In genomic region chr9:136400038-136400834, GRCh38 we compare ENCODE assay signal across 8 cellular contexts. TPM values are rescaled to one million over a fixed set of nuclear protein-coding genes. Genes with fewer than 3 reads are reported as not detected.
DNase-seq lines count a peak whose midpoint lies in the region; ATAC-seq and TF ChIP-seq lines count a peak whose summit lies in the region.

TSS of gene SNAPC4 (minus strand) at chr9:136400170. CDS start at chr9:136398428, 1,742 bp downstream.

- H3K36me3 ChIP-seq in neural cell (ENCODE audit: insufficient read depth, low read length) = peaks cover 3% of the 10 kb centered on the region

- no peaks in the 10 kb centered on the region for H3K27me3 ChIP-seq in neural cell (ENCODE audit: insufficient read depth, low read depth, low read length)

- ATAC-seq in GM21717 (IDR thresholded peaks at IDR 0.05; ENCODE audit: unreplicated experiment) = peak; percentile 64

- H3K36me3 Mint-ChIP-seq in stimulated activated naive CD8-positive, alpha-beta T cell treated with anti-CD3 and anti-CD28 coated beads, Interleukin-15, Interleukin-2, amounts not matched to agents 100 ng/mL and 50 ng/mL, for 24 hours (ENCODE audit: low read depth) = peaks cover 52% of the 10 kb centered on the region

- H2AFZ ChIP-seq in neural cell (ENCODE audit: low read depth, low read length) = peak within 1 kb of the TSS; percentile 51

- H3K27ac Mint-ChIP-seq in stimulated activated naive CD8-positive, alpha-beta T cell treated with anti-CD3 and anti-CD28 coated beads, Interleukin-15, Interleukin-2, amounts not matched to agents 100 ng/mL and 50 ng/mL, for 24 hours = peak within 1 kb of the TSS; percentile 91

- H3K9me3 Mint-ChIP-seq in stimulated activated naive CD8-positive, alpha-beta T cell treated with anti-CD3 and anti-CD28 coated beads, Interleukin-15, Interleukin-2, amounts not matched to agents 100 ng/mL and 50 ng/mL, for 24 hours = no peaks in the 10 kb centered on the region

- H3K4me3 ChIP-seq in foreskin fibroblast (ENCODE audit: low read depth in 1 of 2, low read length in 2 of 2) (peak within 1 kb of the TSS; percentile 77 to 84), neural cell (ENCODE audit: low read length) (peak within 1 kb of the TSS; percentile 89)

- no peaks in the 10 kb centered on the region for H3F3A ChIP-seq in neural cell (ENCODE audit: insufficient read depth, low read length, poor library complexity, severe bottlenecking)

- no peaks in the 10 kb centered on the region for H3K9me2 ChIP-seq in neural cell (ENCODE audit: insufficient read depth, low read length)

- TF ChIP-seq EP300 in neural cell (conservative IDR thresholded peaks at IDR 0.05; ENCODE audit: poor library complexity, severe bottlenecking) = peak; percentile 29

- peak; percentile 76 for TF ChIP-seq RAD21 in neural cell (conservative IDR thresholded peaks at IDR 0.05)

- peak; percentile 84 for TF ChIP-seq POLR2A in Raji (IDR thresholded peaks at IDR 0.05; ENCODE audit: insufficient read depth, low read depth, low read length)

- no peaks in the 10 kb centered on the region for H4K20me1 ChIP-seq in neural cell (ENCODE audit: insufficient read depth)

- no peaks in the 10 kb centered on the region for H3K27me3 Mint-ChIP-seq in stimulated activated naive CD8-positive, alpha-beta T cell treated with anti-CD3 and anti-CD28 coated beads, Interleukin-15, Interleukin-2, amounts not matched to agents 100 ng/mL and 50 ng/mL, for 24 hours

- peak within 1 kb of the TSS; percentile 48 for H3K4me2 ChIP-seq in neural cell (ENCODE audit: low read length)

- H3K9ac ChIP-seq in neural cell (ENCODE audit: low read length) = peak within 1 kb of the TSS; percentile 76

- H3K4me3 Mint-ChIP-seq in stimulated activated naive CD8-positive, alpha-beta T cell treated with anti-CD3 and anti-CD28 coated beads, Interleukin-15, Interleukin-2, amounts not matched to agents 100 ng/mL and 50 ng/mL, for 24 hours = peak within 1 kb of the TSS; percentile 94

- DNase-seq in DMS153 treated with DMSO at 0.1 percent for 48 hours (lab: John Stamatoyannopoulos, UW; ENCODE audit: unreplicated experiment) (peak; percentile 77), Kasumi-1 (lab: John Stamatoyannopoulos, UW) (peak; percentile 66 to 85), foreskin fibroblast (peak; percentile 82 to 95)
- DNase-seq in activated T-helper 9 cell treated with anti-CD3 and anti-CD28 coated beads, Interleukin-2, amount 50 U/mL, for 16 hours (ENCODE audit: low read depth) = peak; percentile 85

- H3K9me3 ChIP-seq in neural cell (ENCODE audit: low read length) = no peaks in the 10 kb centered on the region

- TF ChIP-seq CTCF in foreskin fibroblast (IDR thresholded peaks at IDR 0.05; ENCODE audit: low read depth, low read length) = peak; percentile 63
- peak; percentile 99 for TF ChIP-seq CTCF in neural cell (IDR thresholded peaks at IDR 0.05; ENCODE audit: poor library complexity, severe bottlenecking)

- H3K79me2 ChIP-seq in neural cell (replicated peaks; ENCODE audit: insufficient read depth, low read length) = peaks cover 21% of the 10 kb centered on the region

- H3K27ac ChIP-seq in neural cell (ENCODE audit: low read length) = peak within 1 kb of the TSS; percentile 34

- peaks cover 56% of the 10 kb centered on the region for H3K4me1 Mint-ChIP-seq in stimulated activated naive CD8-positive, alpha-beta T cell treated with anti-CD3 and anti-CD28 coated beads, Interleukin-15, Interleukin-2, amounts not matched to agents 100 ng/mL and 50 ng/mL, for 24 hours (ENCODE audit: low read depth)

TF ChIP-seq in neural cell, 6 proteins besides CTCF, POLR2A, EP300 and RAD21:
- TF ChIP-seq POLR2AphosphoS5 (IDR thresholded peaks at IDR 0.05) (peak; percentile 87), EZH2 (IDR thresholded peaks at IDR 0.05; ENCODE audit: borderline replicate concordance, insufficient read depth, low read length, poor library complexity, severe bottlenecking) (no peak), REST (IDR thresholded peaks at IDR 0.05; ENCODE audit: borderline replicate concordance) (peak; percentile 40), SMC3 (conservative IDR thresholded peaks at IDR 0.05; ENCODE audit: poor library complexity) (peak; percentile 79), MXI1 (conservative IDR thresholded peaks at IDR 0.05; ENCODE audit: poor library complexity, severe bottlenecking) (peak; percentile 96), TAF1 (IDR thresholded peaks at IDR 0.05; ENCODE audit: low read depth) (peak; percentile 72)

RNA-seq across cellular contexts. Expression of gene SNAPC4, which starts in this region (rescaled TPM):
- polyA plus RNA-seq in neural cell = 6.8 and 12.9 TPM in 2 replicates
- 10.7 and 14.4 TPM in 2 replicates for polyA minus RNA-seq in neural cell

Comparison
In these comparisons a context has a peak if more than half of its experiments do, and no peak if none do; other contexts are left out.
1. Peak in every context shown above with its lines: DNase-seq, ATAC-seq, H3K4me3 ChIP-seq and H3K27ac ChIP-seq.